20 cellular contexts compared by ENCODE assay signal in the genomic region with DNA sequence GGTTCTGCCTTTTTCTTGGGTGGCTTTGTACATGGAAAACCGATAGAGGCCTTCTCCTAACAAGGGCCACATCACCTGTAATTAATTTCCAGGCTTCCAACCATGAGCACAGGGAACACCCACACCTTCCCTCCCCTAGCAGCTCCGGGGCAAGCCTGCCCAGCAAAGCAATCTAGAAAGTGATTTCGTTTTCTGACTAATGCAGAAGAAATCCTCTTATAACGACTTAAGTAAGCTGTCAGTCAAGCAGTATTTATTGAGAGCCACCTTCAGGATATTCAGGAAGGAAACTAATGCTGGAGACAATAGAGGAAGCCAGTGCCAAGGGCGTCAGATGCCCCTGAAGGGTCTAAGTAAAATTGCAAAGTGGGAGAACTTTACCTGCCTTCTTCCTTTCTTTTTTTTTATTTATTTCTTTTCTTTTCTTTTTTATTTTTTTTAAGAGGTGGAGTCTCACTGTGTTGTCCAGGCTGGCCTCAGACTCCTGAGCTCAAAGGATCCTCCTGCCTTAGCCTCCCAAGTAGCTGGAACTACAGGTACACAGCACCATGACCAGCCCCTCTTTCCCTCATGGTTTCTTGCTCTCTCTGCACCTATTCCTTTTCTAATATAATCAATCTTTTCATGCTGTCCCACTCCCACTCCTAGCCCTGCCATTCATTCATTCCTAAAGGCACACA.
A peak's percentile ranks its signal among the peaks of the same experiment; 100 is the strongest.
DNase-seq lines count a peak whose midpoint lies in the region; ATAC-seq, FAIRE-seq and TF ChIP-seq lines count a peak whose summit lies in the region.
"Had no signal": no experiment of that assay in that cellular context is flagged by ENCODE, and none has a peak within 500 bp of the region (broad histone marks: within the 10 kb centered on the region; RNA-seq: fewer than 3 reads in every experiment).

No MANE protein-coding gene starts in this region.

- H3K4me3 Mint-ChIP-seq in activated T-helper 1 cell treated with anti-CD3 and anti-CD28 coated beads, Interleukin-12 subunit alpha, Interleukin-12 subunit beta, Interleukin-2, Interleukin-4 antibody, amounts not matched to agents 30 ng/mL and 10 ng/mL and 1 ng/mL, durations not matched to agents 14 hours and 24 hours and 36 hours: no peak overlapping the region
- H3K4me3 Mint-ChIP-seq: CD4-positive, alpha-beta memory T cell; T-helper 1 cell treated with Interleukin-12 subunit alpha and Interleukin-12 subunit beta and Interleukin-4 antibody, amounts not matched to agents 30 μg/mL and 1 μg/mL, for 36 hours had no signal

- TF ChIP-seq CTCF in D721Med (IDR thresholded peaks at IDR 0.05; ENCODE audit: insufficient read depth, missing control alignments): no peak

- H3K4me1 Mint-ChIP-seq in activated T-helper 1 cell treated with anti-CD3 and anti-CD28 coated beads, Interleukin-12 subunit alpha, Interleukin-12 subunit beta, Interleukin-2, Interleukin-4 antibody, amounts not matched to agents 30 ng/mL and 10 ng/mL and 1 ng/mL, durations not matched to agents 14 hours and 24 hours and 36 hours (ENCODE audit: low read depth): no peaks in the 10 kb centered on the region
- H3K4me1 Mint-ChIP-seq: CD4-positive, alpha-beta memory T cell had no signal

- ATAC-seq in GM18873 (IDR thresholded peaks at IDR 0.05; ENCODE audit: low FRiP score, unreplicated experiment): no peak
- ATAC-seq: Right ventricle myocardium inferior had no signal

- H3K36me3 Mint-ChIP-seq in activated T-helper 1 cell treated with anti-CD3 and anti-CD28 coated beads, Interleukin-12 subunit alpha, Interleukin-12 subunit beta, Interleukin-2, Interleukin-4 antibody, amounts not matched to agents 30 ng/mL and 10 ng/mL and 1 ng/mL, durations not matched to agents 14 hours and 24 hours and 36 hours (ENCODE audit: low read depth): no peaks in the 10 kb centered on the region

- peak; percentile 26 for DNase-seq in D721Med (ENCODE audit: insufficient read length, low spot score)
- peak; percentile 11 for DNase-seq in MV-4-11 (lab: John Stamatoyannopoulos, UW)
- DNase-seq in astrocyte of the hippocampus (ENCODE audit: low read depth, low spot score): peak; percentile 16
- DNase-seq in kidney tubule cell (ENCODE audit: low spot score): peak; percentile 50
- DNase-seq in NCI-H146 treated with DMSO at 0.1 percent for 48 hours (lab: John Stamatoyannopoulos, UW; ENCODE audit: unreplicated experiment): no peak
- no peak for DNase-seq in activated T-helper 1 cell treated with anti-CD3 and anti-CD28 coated beads, Interleukin-12 subunit alpha, Interleukin-12 subunit beta, Interleukin-2, Interleukin-4 antibody, amounts not matched to agents 30 ng/mL and 10 ng/mL and 1 ng/mL, durations not matched to agents 14 hours and 24 hours and 36 hours (ENCODE audit: low spot score)
- DNase-seq in NK-92 treated with Interleukin-12 subunit alpha and Interleukin-12 subunit beta, amount 100 ng/mL, for 24 hours (lab: John Stamatoyannopoulos, UW): no peak
- DNase-seq: ACHN; CD4-positive, alpha-beta memory T cell; DND-41; GF-D8; NCI-H1417 treated with DMSO at 0.1 percent for 48 hours; NCI-H2029 treated with DMSO at 0.1 percent for 48 hours; NCI-H226; NCI-H526; SK-N-SH had no signal

- H3K27me3 Mint-ChIP-seq in activated T-helper 1 cell treated with anti-CD3 and anti-CD28 coated beads, Interleukin-12 subunit alpha, Interleukin-12 subunit beta, Interleukin-2, Interleukin-4 antibody, amounts not matched to agents 30 ng/mL and 10 ng/mL and 1 ng/mL, durations not matched to agents 14 hours and 24 hours and 36 hours (ENCODE audit: insufficient read depth): peaks cover 40% of the 10 kb centered on the region

- H3K9me3 Mint-ChIP-seq in activated T-helper 1 cell treated with anti-CD3 and anti-CD28 coated beads, Interleukin-12 subunit alpha, Interleukin-12 subunit beta, Interleukin-2, Interleukin-4 antibody, amounts not matched to agents 30 ng/mL and 10 ng/mL and 1 ng/mL, durations not matched to agents 14 hours and 24 hours and 36 hours: peaks cover 25% of the 10 kb centered on the region

- intact Hi-C loops in activated T-helper 1 cell treated with anti-CD3 and anti-CD28 coated beads, Interleukin-12 subunit alpha, Interleukin-12 subunit beta, Interleukin-2, Interleukin-4 antibody, amounts not matched to agents 30 ng/mL and 10 ng/mL and 1 ng/mL, durations not matched to agents 14 hours and 24 hours and 36 hours (cut with micrococcal nuclease): no loop called here

- FAIRE-seq in D721Med (lab: Jason Lieb, UNC): peak; percentile 94
- FAIRE-seq: H1 had no signal

- H3K27ac Mint-ChIP-seq in activated T-helper 1 cell treated with anti-CD3 and anti-CD28 coated beads, Interleukin-12 subunit alpha, Interleukin-12 subunit beta, Interleukin-2, Interleukin-4 antibody, amounts not matched to agents 30 ng/mL and 10 ng/mL and 1 ng/mL, durations not matched to agents 14 hours and 24 hours and 36 hours: no peak overlapping the region
- H3K27ac Mint-ChIP-seq: CD4-positive, alpha-beta memory T cell; T-helper 1 cell treated with Interleukin-12 subunit alpha and Interleukin-12 subunit beta and Interleukin-4 antibody, amounts not matched to agents 30 μg/mL and 1 μg/mL, for 36 hours had no signal

Comparison
In these comparisons a context has a peak if more than half of its experiments do, and no peak if none do; other contexts are left out.
1. DNase-seq: peak in D721Med (single experiment), MV-4-11 (single experiment), astrocyte of the hippocampus (single experiment) and kidney tubule cell (single experiment); none in NCI-H146 treated with DMSO at 0.1 percent for 48 hours (single experiment), activated T-helper 1 cell treated with anti-CD3 and anti-CD28 coated beads, Interleukin-12 subunit alpha, Interleukin-12 subunit beta, Interleukin-2, Interleukin-4 antibody, amounts not matched to agents 30 ng/mL and 10 ng/mL and 1 ng/mL, durations not matched to agents 14 hours and 24 hours and 36 hours (single experiment) and NK-92 treated with Interleukin-12 subunit alpha and Interleukin-12 subunit beta, amount 100 ng/mL, for 24 hours (single experiment).